In genomic region chr18:31970617-31971016, GRCh38 we compare ENCODE assay signal across 16 cellular contexts. TPM values are rescaled to one million over a fixed set of nuclear protein-coding genes. Genes with fewer than 3 reads are reported as not detected.
DNase-seq lines count a peak whose midpoint lies in the region; ATAC-seq and TF ChIP-seq lines count a peak whose summit lies in the region.
"Had no signal": no experiment of that assay in that cellular context is flagged by ENCODE, and none has a peak within 500 bp of the region (broad histone marks: within the 10 kb centered on the region; RNA-seq: fewer than 3 reads in every experiment).

No MANE protein-coding gene starts in this region.

- H3K27me3 Mint-ChIP-seq in activated CD4-positive, alpha-beta T cell treated with anti-CD3 and anti-CD28 coated beads for 36 hours: no peaks in the 10 kb centered on the region
- peaks cover under 1% of the 10 kb centered on the region for H3K27me3 Mint-ChIP-seq in neural progenitor cell (ENCODE audit: insufficient read depth, low read depth)
- H3K27me3 Mint-ChIP-seq: CD4-positive, CD25-positive, alpha-beta regulatory T cell had no signal

- no peak overlapping the region for H3K9ac ChIP-seq in neural progenitor cell
- H3K9ac ChIP-seq: BLaER1 treated with 17β-estradiol and CSF1 and Interleukin-3, amounts not matched to agents 10 nM and 100 nM had no signal

- no peaks in the 10 kb centered on the region for H3K36me3 ChIP-seq in neural progenitor cell

- no peak overlapping the region for H3K4me3 ChIP-seq in neural progenitor cell
- H3K4me3 ChIP-seq: BLaER1 treated with 17β-estradiol and CSF1 and Interleukin-3, amounts not matched to agents 10 nM and 100 nM; GM12878 had no signal

- H3K27me3 ChIP-seq in neural progenitor cell: no peaks in the 10 kb centered on the region
- H3K27me3 ChIP-seq: BLaER1 treated with 17β-estradiol and CSF1 and Interleukin-3, amounts not matched to agents 10 nM and 100 nM had no signal

- intact Hi-C loops in activated CD4-positive, alpha-beta T cell treated with anti-CD3 and anti-CD28 coated beads for 36 hours (cut with DNase I, micrococcal nuclease): no loop called here
- intact Hi-C loops in head of caudate nucleus (cut with DNase I): loop anchor here (10.0 kb wide), 1 partner anchor 416 kb away; no protein-coding TSS in a partner anchor

- no peak overlapping the region for H3K27ac Mint-ChIP-seq in activated CD4-positive, alpha-beta T cell treated with anti-CD3 and anti-CD28 coated beads for 36 hours
- no peak overlapping the region for H3K27ac Mint-ChIP-seq in neural progenitor cell
- H3K27ac Mint-ChIP-seq: CD4-positive, CD25-positive, alpha-beta regulatory T cell had no signal

- no peaks in the 10 kb centered on the region for H3K4me1 ChIP-seq in neural progenitor cell

- no peaks in the 10 kb centered on the region for H3K9me3 ChIP-seq in neural progenitor cell (ENCODE audit: low read depth)

- no peak overlapping the region for H3K4me2 ChIP-seq in neural progenitor cell
- H3K4me2 ChIP-seq: BLaER1 treated with 17β-estradiol and CSF1 and Interleukin-3, amounts not matched to agents 10 nM and 100 nM had no signal

- POLR2A ChIA-PET in activated CD4-positive, alpha-beta T cell treated with anti-CD3 and anti-CD28 coated beads for 36 hours (lab: Charles Lee): no interaction called here

- H2AFZ ChIP-seq in neural progenitor cell (replicated peaks): peak overlapping the region; percentile 72

- TF ChIP-seq CTCF in neural progenitor cell (IDR thresholded peaks at IDR 0.05): no peak

- no peaks in the 10 kb centered on the region for H3F3A ChIP-seq in neural progenitor cell (ENCODE audit: low read depth)

- no peak for ATAC-seq in activated CD4-positive, alpha-beta T cell treated with anti-CD3 and anti-CD28 coated beads for 36 hours
- no peak for ATAC-seq in HG03571 (IDR thresholded peaks at IDR 0.05; ENCODE audit: unreplicated experiment)
- ATAC-seq: GM12878, HepG2 had no signal

- H3K79me2 ChIP-seq in neural progenitor cell (ENCODE audit: low read depth): no peaks in the 10 kb centered on the region

- no peaks in the 10 kb centered on the region for H3K4me1 Mint-ChIP-seq in activated CD4-positive, alpha-beta T cell treated with anti-CD3 and anti-CD28 coated beads for 36 hours
- no peaks in the 10 kb centered on the region for H3K4me1 Mint-ChIP-seq in neural progenitor cell
- H3K4me1 Mint-ChIP-seq: CD4-positive, CD25-positive, alpha-beta regulatory T cell had no signal

- peaks cover 17% of the 10 kb centered on the region for H3K9me3 Mint-ChIP-seq in activated CD4-positive, alpha-beta T cell treated with anti-CD3 and anti-CD28 coated beads for 36 hours (ENCODE audit: low read depth)
- H3K9me3 Mint-ChIP-seq in neural progenitor cell: peaks cover 23% of the 10 kb centered on the region

- H4K20me1 ChIP-seq in neural progenitor cell (ENCODE audit: low read depth): no peaks in the 10 kb centered on the region
- H4K20me1 ChIP-seq: BLaER1 treated with 17β-estradiol and CSF1 and Interleukin-3, amounts not matched to agents 10 nM and 100 nM had no signal

- CTCF ChIA-PET in activated CD4-positive, alpha-beta T cell treated with anti-CD3 and anti-CD28 coated beads for 36 hours (lab: Charles Lee): no interaction called here

- H3K36me3 Mint-ChIP-seq in activated CD4-positive, alpha-beta T cell treated with anti-CD3 and anti-CD28 coated beads for 36 hours (ENCODE audit: low read depth): peaks cover 3% of the 10 kb centered on the region
- H3K36me3 Mint-ChIP-seq in neural progenitor cell: no peaks in the 10 kb centered on the region

- no peak overlapping the region for H3K4me3 Mint-ChIP-seq in activated CD4-positive, alpha-beta T cell treated with anti-CD3 and anti-CD28 coated beads for 36 hours
- H3K4me3 Mint-ChIP-seq in neural progenitor cell: no peak overlapping the region
- H3K4me3 Mint-ChIP-seq: CD4-positive, CD25-positive, alpha-beta regulatory T cell had no signal

- DNase-seq in activated CD4-positive, alpha-beta T cell treated with anti-CD3 and anti-CD28 coated beads for 36 hours: peak; percentile 6
- no peak for DNase-seq in activated CD4-positive, alpha-beta T cell treated with anti-CD3 and anti-CD28 coated beads for 1 hour
- DNase-seq in NCI-H2227 (lab: John Stamatoyannopoulos, UW; ENCODE audit: unreplicated experiment) (peak; percentile 38), head of caudate nucleus (peak in 32 of 42 donors; percentile 4 to 77 (median 40)), neural progenitor cell (ENCODE audit: low spot score) (no peak), NCI-H69 (lab: John Stamatoyannopoulos, UW) (no peak), NOMO-1 treated with dmso at 0.1 percent for 144 hours (lab: John Stamatoyannopoulos, UW; ENCODE audit: unreplicated experiment) (no peak)
- DNase-seq: 8988T; AML-193; Calu3; CD4-positive, CD25-positive, alpha-beta regulatory T cell; DMS 273 treated with DMSO at 0.1 percent for 48 hours had no signal

- no peak overlapping the region for H3K27ac ChIP-seq in neural progenitor cell
- H3K27ac ChIP-seq: BLaER1 treated with 17β-estradiol and CSF1 and Interleukin-3, amounts not matched to agents 10 nM and 100 nM had no signal

RNA-seq across cellular contexts. Expression of gene TRAPPC8, which starts 27.7 kb away (rescaled TPM):
- 10 to 100 TPM; 23.3 to 24.2 TPM for total RNA-seq in activated CD4-positive, alpha-beta T cell treated with anti-CD3 and anti-CD28 coated beads for 36 hours
- total RNA-seq in neural progenitor cell (ENCODE audit: low replicate concordance): 46.4 and 51.5 TPM in 2 replicates

RNA-seq across cellular contexts. Expression of gene RNF125, which starts 48.0 kb away (rescaled TPM):
- total RNA-seq in activated CD4-positive, alpha-beta T cell treated with anti-CD3 and anti-CD28 coated beads for 36 hours: 10 to 100 TPM; 21.6 to 22.2 TPM
- total RNA-seq in neural progenitor cell (ENCODE audit: low replicate concordance): 4.4 and 10.2 TPM in 2 replicates

Comparison
In these comparisons a context has a peak if more than half of its experiments do, and no peak if none do; other contexts are left out.
1. DNase-seq: peak in activated CD4-positive, alpha-beta T cell treated with anti-CD3 and anti-CD28 coated beads for 36 hours (single experiment), NCI-H2227 (single experiment) and head of caudate nucleus (32 of 42); none in activated CD4-positive, alpha-beta T cell treated with anti-CD3 and anti-CD28 coated beads for 1 hour (single experiment), neural progenitor cell (single experiment), NCI-H69 (single experiment) and NOMO-1 treated with dmso at 0.1 percent for 144 hours (single experiment).